Comparison of ENCODE assay signal across 21 cellular contexts in the genomic region with DNA sequence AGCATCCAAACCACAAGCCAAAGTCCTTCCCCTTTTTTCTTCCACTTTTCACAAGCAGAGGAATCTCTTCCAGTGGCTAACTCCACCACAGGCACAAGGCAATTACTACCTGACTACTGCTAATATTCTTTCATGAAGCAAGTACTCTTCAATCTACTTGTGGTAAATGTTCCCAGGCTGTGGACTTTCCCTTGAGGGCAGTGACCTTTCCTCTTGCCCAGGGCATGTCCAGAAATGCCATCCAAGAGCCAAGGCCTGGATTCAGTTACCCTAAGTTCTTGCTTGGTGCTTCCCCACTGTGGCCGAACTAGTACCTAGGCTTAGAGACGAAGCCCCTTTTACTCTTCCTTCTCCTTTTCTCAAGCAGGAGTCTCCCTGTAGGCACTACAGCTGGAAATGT.
A peak's percentile ranks its signal among the peaks of the same experiment; 100 is the strongest.
DNase-seq lines count a peak whose midpoint lies in the region; ATAC-seq, FAIRE-seq and TF ChIP-seq lines count a peak whose summit lies in the region.
"Had no signal": no experiment of that assay in that cellular context is flagged by ENCODE, and none has a peak within 500 bp of the region (broad histone marks: within the 10 kb centered on the region; RNA-seq: fewer than 3 reads in every experiment).

No MANE protein-coding gene starts in this region.

- H3K36me3 ChIP-seq in right lobe of liver (no peaks in the 10 kb centered on the region), HepG2 (replicated peaks in 1 of 2; ENCODE audit: control insufficient read depth in 1 of 2, insufficient read depth in 2 of 2, low read length in 2 of 2) (no peaks in the 10 kb centered on the region), mesendoderm (ENCODE audit: control insufficient read depth, insufficient read depth, low read length) (no peaks in the 10 kb centered on the region)
- H3K36me3 ChIP-seq: BE2C had no signal

- H3K79me1 ChIP-seq in mesendoderm (ENCODE audit: low read length), result no peaks in the 10 kb centered on the region

- H3K56ac ChIP-seq in mesendoderm (ENCODE audit: low read length), result no peak overlapping the region

- H3K23ac ChIP-seq in mesendoderm (ENCODE audit: low read length), result no peak overlapping the region

- H3K9me3 ChIP-seq in right lobe of liver (no peaks in the 10 kb centered on the region), HepG2 (ENCODE audit: low read length) (peaks cover 27% of the 10 kb centered on the region)
- H3K9me3 ChIP-seq: BE2C had no signal

- POLR2A ChIA-PET in HepG2 (lab: Yijun Ruan, JAX), result no interaction called here

- TF ChIP-seq CTCF in right lobe of liver (IDR thresholded peaks at IDR 0.05), result no peak
- no peak for TF ChIP-seq CTCF in HepG2 (CRISPR knock-in tag; IDR thresholded peaks at IDR 0.05)
- TF ChIP-seq CTCF in NB4 (IDR thresholded peaks at IDR 0.05; ENCODE audit: low read depth, low read length), result no peak

- no peak for DNase-seq in right lobe of liver
- no peak for DNase-seq in HepG2 (ENCODE audit: low spot score)
- DNase-seq in NB4 (ENCODE audit: low read depth), result peak; percentile 3
- peak; percentile 10 for DNase-seq in astrocyte of the hippocampus (ENCODE audit: low read depth, low spot score)
- peak; percentile 59 for DNase-seq in renal cortical epithelial cell (ENCODE audit: low read depth)
- no peak for DNase-seq in mesendoderm
- DNase-seq in NCI-H1105 treated with DMSO at 0.1 percent for 48 hours (lab: John Stamatoyannopoulos, UW), result no peak
- DNase-seq: ACHN; BE2C; C1 segment of cervical spinal cord; CD4-positive, CD25-positive, alpha-beta regulatory T cell; CD8-positive, alpha-beta memory T cell; COR-L47; DMS 273 treated with DMSO at 0.1 percent for 48 hours; DMS53; DND-41; EL; H9 had no signal

- H2BK120ac ChIP-seq in mesendoderm (ENCODE audit: low read depth, low read length), result no peak overlapping the region

- H3K4me3 ChIP-seq in right lobe of liver (no peak overlapping the region), HepG2 (replicated peaks in 1 of 3; ENCODE audit: insufficient read depth in 1 of 3, low read depth in 2 of 3, low read length in 3 of 3) (no peak overlapping the region), NB4 (ENCODE audit: low read depth, low read length) (no peak overlapping the region), mesendoderm (ENCODE audit: low read length) (no peak overlapping the region)
- H3K4me3 ChIP-seq: GM12878 had no signal

- no peaks in the 10 kb centered on the region for H4K20me1 ChIP-seq in HepG2 (ENCODE audit: insufficient read depth, low read length)

- no peaks in the 10 kb centered on the region for H3K27me3 ChIP-seq in right lobe of liver
- H3K27me3 ChIP-seq in HepG2 (ENCODE audit: control insufficient read depth in 1 of 2, insufficient read depth in 2 of 2, low read length in 2 of 2), result no peaks in the 10 kb centered on the region
- no peaks in the 10 kb centered on the region for H3K27me3 ChIP-seq in mesendoderm (ENCODE audit: insufficient read depth, low read length, poor library complexity)
- H3K27me3 ChIP-seq: BE2C had no signal

- no peak overlapping the region for H2BK5ac ChIP-seq in mesendoderm (ENCODE audit: low read length)

- no TSS peak for BruUV-seq in HepG2 (replicated peaks; lab: Mats Ljungman, UMichigan)

- no peak overlapping the region for H3K18ac ChIP-seq in mesendoderm (ENCODE audit: low read length)

- 75% methylated on average over 2 of the region's 2 CpGs for WGBS in right lobe of liver (ENCODE audit: insufficient coverage, low coverage, low lambda C conversion rate, missing lambda C conversion rate)
- WGBS in HepG2 (ENCODE audit: low lambda C conversion rate), result no CpG with 5 or more reads among the region's 2 CpGs
- WGBS in mesendoderm (ENCODE audit: extremely low coverage, insufficient coverage, low lambda C conversion rate), result no CpG with 5 or more reads among the region's 2 CpGs

- no peak overlapping the region for H4K8ac ChIP-seq in mesendoderm (ENCODE audit: low read depth, low read length)

- TF ChIP-seq POLR2A in right lobe of liver (IDR thresholded peaks at IDR 0.05), result no peak
- TF ChIP-seq POLR2A in HepG2 (IDR thresholded peaks at IDR 0.05; ENCODE audit: insufficient read depth in 1 of 2, low read depth in 2 of 2, low read length in 2 of 2), result no peak
- no peak for TF ChIP-seq POLR2A in NB4 (IDR thresholded peaks at IDR 0.05; ENCODE audit: extremely low read depth, insufficient read length)

- CTCF ChIA-PET in HepG2 (lab: Yijun Ruan, JAX; ENCODE audit: low intra/inter-chr PET ratio, low total read pairs), result no interaction called here

- H3K4ac ChIP-seq in mesendoderm (ENCODE audit: low read depth, low read length), result no peak overlapping the region

- no peak overlapping the region for H4K5ac ChIP-seq in mesendoderm (ENCODE audit: low read length)

- ATAC-seq in right lobe of liver, result peak; percentile 44 to 74 (median 56)
- ATAC-seq in HepG2, result no peak
- no peak for ATAC-seq in HG02588 (IDR thresholded peaks at IDR 0.05; ENCODE audit: unreplicated experiment)
- ATAC-seq: GM12878 had no signal

- no peak overlapping the region for H3K9ac ChIP-seq in HepG2 (ENCODE audit: insufficient read depth, low read depth, low read length)
- H3K9ac ChIP-seq in mesendoderm (ENCODE audit: low read length), result no peak overlapping the region

- H2BK15ac ChIP-seq in mesendoderm (replicated peaks; ENCODE audit: low read depth), result no peak overlapping the region

- H3K79me2 ChIP-seq in HepG2 (ENCODE audit: insufficient read depth, low read length), result no peaks in the 10 kb centered on the region
- H3K79me2 ChIP-seq in mesendoderm (ENCODE audit: control insufficient read depth, insufficient read depth, low read length), result no peaks in the 10 kb centered on the region

- no peak overlapping the region for H2AK5ac ChIP-seq in mesendoderm (ENCODE audit: low read length)

- TF ChIP-seq RAD21 in HepG2 (CRISPR knock-in tag; IDR thresholded peaks at IDR 0.05), result no peak

- no peak overlapping the region for H3K27ac ChIP-seq in right lobe of liver
- no peak overlapping the region for H3K27ac ChIP-seq in HepG2 (ENCODE audit: extremely low read length, insufficient read depth, low read length)
- H3K27ac ChIP-seq in mesendoderm (ENCODE audit: low read depth, low read length), result no peak overlapping the region

- no peak for FAIRE-seq in HepG2 (lab: Jason Lieb, UNC)
- FAIRE-seq: GM12878, H1 had no signal

- H3K4me1 ChIP-seq in right lobe of liver (no peaks in the 10 kb centered on the region), HepG2 (ENCODE audit: insufficient read depth, low read length) (no peaks in the 10 kb centered on the region), mesendoderm (ENCODE audit: control insufficient read depth, low read depth, low read length) (no peaks in the 10 kb centered on the region)
- H3K4me1 ChIP-seq: BE2C had no signal

- H2AFZ ChIP-seq in HepG2 (ENCODE audit: low read length), result no peak overlapping the region

- no peak for TF ChIP-seq EP300 in HepG2 (IDR thresholded peaks at IDR 0.05; ENCODE audit: low read depth in 2 of 2, low read length in 2 of 2)
- no peak for TF ChIP-seq EP300 in HepG2 (CRISPR knock-in tag; IDR thresholded peaks at IDR 0.05; ENCODE audit: borderline replicate concordance)

- in situ Hi-C loops in HepG2 (cut with HindIII; ENCODE audit: extremely low pct_ligation_motif_present, low pct_unique_long_range_greater_than_20kb), result no loop called here

- intact Hi-C loops in right lobe of liver (cut with DNase I), result no loop called here
- intact Hi-C loops in HepG2 (cut with micrococcal nuclease; ENCODE audit: unreplicated experiment), result no loop called here

- H3K4me2 ChIP-seq in HepG2 (ENCODE audit: low read depth, low read length) (no peak overlapping the region), mesendoderm (ENCODE audit: low read length) (no peak overlapping the region)

TF ChIP-seq in HepG2, 621 proteins besides CTCF, POLR2A, EP300 and RAD21:
- TF ChIP-seq, protein P1, sequence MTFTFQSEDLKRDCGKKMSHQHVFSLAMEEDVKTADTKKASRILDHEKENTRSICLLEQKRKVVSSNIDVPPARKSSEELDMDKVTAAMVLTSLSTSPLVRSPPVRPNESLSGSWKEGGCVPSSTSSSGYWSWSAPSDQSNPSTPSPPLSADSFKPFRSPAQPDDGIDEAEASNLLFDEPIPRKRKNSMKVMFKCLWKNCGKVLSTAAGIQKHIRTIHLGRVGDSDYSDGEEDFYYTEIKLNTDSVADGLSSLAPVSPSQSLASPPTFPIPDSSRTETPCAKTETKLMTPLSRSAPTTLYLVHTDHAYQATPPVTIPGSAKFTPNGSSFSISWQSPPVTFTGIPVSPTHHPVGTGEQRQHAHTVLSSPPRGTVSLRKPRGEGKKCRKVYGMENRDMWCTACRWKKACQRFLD (CRISPR knock-in tag; IDR thresholded peaks at IDR 0.05; ENCODE audit: borderline replicate concordance), result no peak

Comparison
In these comparisons a context has a peak if more than half of its experiments do, and no peak if none do; other contexts are left out.
1. ATAC-seq: peak in right lobe of liver (4 of 4); none in HepG2 (single experiment) and HG02588 (single experiment).
2. DNase-seq: peak in NB4 (single experiment), astrocyte of the hippocampus (single experiment) and renal cortical epithelial cell (single experiment); none in right lobe of liver (0 of 3), HepG2 (single experiment), mesendoderm (single experiment) and NCI-H1105 treated with DMSO at 0.1 percent for 48 hours (single experiment).